8 cellular contexts compared by ENCODE assay signal in genomic region chr2:130372833-130373807, GRCh38. TPM values are rescaled to one million over a fixed set of nuclear protein-coding genes. Genes with fewer than 3 reads are reported as not detected.
DNase-seq lines count a peak whose midpoint lies in the region; ATAC-seq and TF ChIP-seq lines count a peak whose summit lies in the region.

No MANE protein-coding gene starts in this region.

- 48 to 84% (median 54%) methylated on average over 16 to 24 of the region's 24 CpGs for WGBS in heart left ventricle, 4 donors
- WGBS in smooth muscle cell (ENCODE audit: low lambda C conversion rate): 56% methylated on average over 24 of the region's 24 CpGs

- H3K27me3 Mint-ChIP-seq in T-helper 17 cell: no peaks in the 10 kb centered on the region

- H3K27ac ChIP-seq in heart left ventricle: peak overlapping the region; percentile 84 to 96 (median 90)
- H3K27ac ChIP-seq in right atrium auricular region: peak overlapping the region; percentile 82 to 93
- H3K27ac ChIP-seq in smooth muscle cell (ENCODE audit: low read depth): no peak overlapping the region

- peaks cover 65% of the 10 kb centered on the region for H3K4me1 Mint-ChIP-seq in T-helper 17 cell

- DNase-seq in heart left ventricle: no peak
- DNase-seq in cardiac septum (ENCODE audit: low spot score): no peak
- DNase-seq in T-helper 17 cell: no peak
- no peak for DNase-seq in right atrium auricular region (ENCODE audit: low spot score)
- no peak for DNase-seq in smooth muscle cell (lab: John Stamatoyannopoulos, UW; ENCODE audit: unreplicated experiment)
- no peak for DNase-seq in stimulated activated CD4-positive, alpha-beta T cell treated with anti-CD3 and anti-CD28 coated beads, Interleukin-4, amount 100 ng/mL, for 1 hour
- DNase-seq in NOMO-1 treated with dmso at 0.1 percent for 144 hours (lab: John Stamatoyannopoulos, UW; ENCODE audit: unreplicated experiment): no peak
- no peak for DNase-seq in NCI-H2081 treated with DMSO at 0.1 percent for 48 hours (lab: John Stamatoyannopoulos, UW)

- H3K36me3 ChIP-seq in heart left ventricle (peaks cover 0 to 35% (median 0%) of the 10 kb centered on the region in 9 donors), right atrium auricular region (no peaks in the 10 kb centered on the region), smooth muscle cell (ENCODE audit: low read depth) (no peaks in the 10 kb centered on the region)

- no peaks in the 10 kb centered on the region for H3F3A ChIP-seq in smooth muscle cell (ENCODE audit: low read depth)

- peaks cover 0 to 74% (median 18%) of the 10 kb centered on the region in 12 donors for H3K4me1 ChIP-seq in heart left ventricle
- peaks cover 0 to 34% of the 10 kb centered on the region in 2 donors for H3K4me1 ChIP-seq in right atrium auricular region
- H3K4me1 ChIP-seq in smooth muscle cell (ENCODE audit: low read depth): peaks cover 11% of the 10 kb centered on the region

- peak overlapping the region; percentile 50 for H3K9ac ChIP-seq in smooth muscle cell (ENCODE audit: low read depth)

- H3K4me2 ChIP-seq in smooth muscle cell: peak overlapping the region; percentile 96

- TF ChIP-seq CTCF in heart left ventricle (IDR thresholded peaks at IDR 0.05) (peak in 2 of 12 donors; percentile 29 to 33), right atrium auricular region (IDR thresholded peaks at IDR 0.05) (no peak), smooth muscle cell (IDR thresholded peaks at IDR 0.05; ENCODE audit: borderline replicate concordance, insufficient read depth, poor library complexity, severe bottlenecking) (no peak)

- H3K4me3 ChIP-seq in heart left ventricle (peak overlapping the region; percentile 57 to 95 (median 86)), right atrium auricular region (peak overlapping the region; percentile 84 to 92), smooth muscle cell (peak overlapping the region; percentile 90)

- H3K4me3 Mint-ChIP-seq in T-helper 17 cell: peak overlapping the region; percentile 94

- H3K9me3 ChIP-seq in heart left ventricle: no peaks in the 10 kb centered on the region
- H3K9me3 ChIP-seq in T-helper 17 cell (ENCODE audit: control insufficient read depth, low read length, poor library complexity, severe bottlenecking): no peaks in the 10 kb centered on the region
- no peaks in the 10 kb centered on the region for H3K9me3 ChIP-seq in right atrium auricular region
- H3K9me3 ChIP-seq in smooth muscle cell (replicated peaks; ENCODE audit: low read depth): no peaks in the 10 kb centered on the region

- peak overlapping the region; percentile 21 for H3K27ac Mint-ChIP-seq in T-helper 17 cell

- H4K20me1 ChIP-seq in smooth muscle cell (ENCODE audit: low read depth): peaks cover 29% of the 10 kb centered on the region

- H2AFZ ChIP-seq in smooth muscle cell (ENCODE audit: low read depth): peak overlapping the region; percentile 92

- H3K27me3 ChIP-seq in heart left ventricle (no peaks in the 10 kb centered on the region), right atrium auricular region (no peaks in the 10 kb centered on the region), smooth muscle cell (ENCODE audit: low read depth) (no peaks in the 10 kb centered on the region)

- peaks cover 33% of the 10 kb centered on the region for H3K79me2 ChIP-seq in smooth muscle cell (ENCODE audit: low read depth)

- H3K36me3 Mint-ChIP-seq in T-helper 17 cell (ENCODE audit: low read depth): peaks cover 7% of the 10 kb centered on the region

- intact Hi-C loops in heart left ventricle (cut with DNase I) (loop anchor here in 4 of 10 donors (1.0 to 2.0 kb wide), 4 partner anchors 14 to 30 kb away; partner anchors contain the start of genes IMP4 (in 1 of the 4) and PTPN18 (in 1 of the 4)), cardiac septum (cut with DNase I) (loop anchor here (2.0 kb wide), 2 partner anchors 16 to 18 kb away; partner anchors contain the start of gene PTPN18)

- ATAC-seq in heart left ventricle (peak in 1 of 4 donors; percentile 2), T-helper 17 cell (peak; percentile 5)

- no peak for TF ChIP-seq POLR2A in heart left ventricle (IDR thresholded peaks at IDR 0.05)

RNA-seq across cellular contexts. Expression of gene PTPN18, which starts 17.3 kb away (rescaled TPM):
- total RNA-seq in heart left ventricle (10 to 100 TPM in 8 of 9 donors, 1 to 10 TPM in 1; 9.7 to 42.5 (median 11.1) TPM), cardiac septum (13.4 TPM), T-helper 17 cell (100 to 1,000 TPM in 1 of 2 donors, 10 to 100 TPM in 1; 53.2 to 102 TPM), right atrium auricular region (10 to 100 TPM; 13.3 to 20.8 TPM), smooth muscle cell (4.4 and 13.9 TPM in 2 replicates)
- polyA plus RNA-seq in heart left ventricle (10 to 100 TPM; 16.3 to 16.8 TPM), smooth muscle cell (10.1 and 10.2 TPM in 2 replicates)

RNA-seq across cellular contexts. Expression of gene IMP4, which starts 30.4 kb away (rescaled TPM):
- total RNA-seq in heart left ventricle: 100 to 1,000 TPM in 2 of 9 donors, 10 to 100 TPM in 7; 55.8 to 130 (median 68.5) TPM
- polyA plus RNA-seq in heart left ventricle: 100 to 1,000 TPM in 1 of 2 donors, 10 to 100 TPM in 1; 73.7 to 209 TPM
- total RNA-seq in cardiac septum: 60.7 TPM
- total RNA-seq in T-helper 17 cell: 10 to 100 TPM; 59.3 to 65.6 TPM
- 10 to 100 TPM; 66.6 to 86.9 TPM for total RNA-seq in right atrium auricular region
- 36.4 and 59.3 TPM in 2 replicates for total RNA-seq in smooth muscle cell
- 74.9 and 75.0 TPM in 2 replicates for polyA plus RNA-seq in smooth muscle cell
